ENCODE assay signal across 1 cellular context in the genomic region with DNA sequence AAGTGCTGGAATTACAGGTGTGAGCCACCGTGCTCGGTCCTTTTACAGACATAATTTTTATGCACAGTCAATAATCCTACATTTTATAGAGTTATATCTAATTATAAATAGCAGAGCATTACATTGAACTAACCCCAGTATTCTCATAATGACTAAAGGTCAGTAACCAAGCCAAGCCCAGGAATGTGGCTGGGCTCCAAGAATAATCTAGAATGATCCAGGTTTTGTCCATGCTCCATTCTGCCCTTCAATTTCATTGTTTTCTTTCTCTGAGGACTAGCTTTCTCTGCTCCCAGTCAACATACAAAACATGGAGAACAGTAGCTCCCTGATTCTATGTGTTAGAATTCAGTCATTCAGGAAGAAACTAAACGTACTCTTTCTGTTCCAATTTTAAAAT.
TF ChIP-seq lines count a peak whose summit lies in the region.

No MANE protein-coding gene starts in this region.

TF ChIP-seq in endothelial cell of umbilical vein, 7 proteins besides CTCF, POLR2A, EP300 and RAD21:
- no peak for TF ChIP-seq MAX (IDR thresholded peaks at IDR 0.05; ENCODE audit: insufficient read depth, insufficient read length)
